In the genomic region with DNA sequence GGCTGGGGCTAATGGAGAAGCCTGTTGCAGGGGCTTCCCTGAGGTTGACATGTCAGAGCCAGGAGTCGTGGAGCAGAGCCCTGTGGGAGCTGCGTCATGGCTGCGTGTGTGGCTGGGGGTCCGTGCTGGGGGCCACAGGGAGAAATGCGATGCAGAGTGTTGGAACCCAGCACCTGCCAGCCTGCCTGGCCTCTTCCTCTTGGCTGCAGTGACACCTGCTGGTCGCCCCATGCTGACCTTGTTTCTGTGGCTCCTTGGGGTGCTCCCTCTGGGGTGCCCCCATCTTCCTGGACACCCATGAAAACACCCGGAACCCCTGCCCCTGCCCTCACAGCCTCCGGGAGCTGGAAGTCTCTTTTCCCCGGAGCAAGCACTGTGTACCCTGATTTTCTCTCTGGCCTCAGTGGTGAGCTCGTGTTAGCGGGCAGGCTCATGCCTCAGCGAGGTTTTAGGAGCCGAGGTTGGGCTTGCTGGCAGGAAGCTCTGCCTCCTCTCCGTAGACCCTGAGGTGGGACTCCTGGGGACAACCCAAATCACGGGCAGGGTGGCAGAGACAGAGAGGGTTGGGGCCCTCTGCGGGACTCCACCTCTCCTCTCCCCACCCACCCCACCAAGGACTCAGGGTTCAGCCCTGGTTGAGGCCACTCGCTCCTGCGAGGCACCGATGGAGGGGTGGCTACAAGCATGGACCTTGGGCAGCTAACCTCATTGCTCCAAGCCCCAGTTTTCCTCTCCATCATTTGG, we compare ENCODE assay signal across 8 cellular contexts.
DNase-seq lines count a peak whose midpoint lies in the region; ATAC-seq and TF ChIP-seq lines count a peak whose summit lies in the region.

No MANE protein-coding gene starts in this region.

- no peaks in the 10 kb centered on the region for H3K36me3 ChIP-seq in upper lobe of left lung

- no peaks in the 10 kb centered on the region for H3K9me3 Mint-ChIP-seq in activated naive CD8-positive, alpha-beta T cell treated with anti-CD3 and anti-CD28 coated beads, Interleukin-2, amount 50 U/mL, for 24 hours
- H3K9me3 Mint-ChIP-seq in activated T-cell treated with anti-CD3 and anti-CD28 coated beads, Interleukin-2, amount 50 U/mL, for 4 hours, result no peaks in the 10 kb centered on the region

- no peak overlapping the region for H3K27ac Mint-ChIP-seq in activated naive CD8-positive, alpha-beta T cell treated with anti-CD3 and anti-CD28 coated beads, Interleukin-2, amount 50 U/mL, for 24 hours

- H3K27me3 Mint-ChIP-seq in activated naive CD8-positive, alpha-beta T cell treated with anti-CD3 and anti-CD28 coated beads, Interleukin-2, amount 50 U/mL, for 24 hours, result no peaks in the 10 kb centered on the region
- H3K27me3 Mint-ChIP-seq in activated T-cell treated with anti-CD3 and anti-CD28 coated beads, Interleukin-2, amount 50 U/mL, for 4 hours (ENCODE audit: low read depth), result peaks cover 14% of the 10 kb centered on the region

- peak; percentile 19 to 68 (median 48) for TF ChIP-seq CTCF in upper lobe of left lung (IDR thresholded peaks at IDR 0.05)

- H3K4me3 Mint-ChIP-seq in activated naive CD8-positive, alpha-beta T cell treated with anti-CD3 and anti-CD28 coated beads, Interleukin-2, amount 50 U/mL, for 24 hours, result no peak overlapping the region
- H3K4me3 Mint-ChIP-seq in activated T-cell treated with anti-CD3 and anti-CD28 coated beads, Interleukin-2, amount 50 U/mL, for 4 hours, result no peak overlapping the region

- WGBS in upper lobe of left lung, 2 donors, result 70 to 79% methylated on average over 8 to 18 of the region's 19 CpGs

- no peak for ATAC-seq in activated naive CD8-positive, alpha-beta T cell treated with anti-CD3 and anti-CD28 coated beads, Interleukin-2, amount 50 U/mL, for 24 hours
- peak; percentile 43 to 64 for ATAC-seq in upper lobe of left lung (ENCODE audit: low FRiP score in 2 of 2)
- ATAC-seq in activated T-cell treated with anti-CD3 and anti-CD28 coated beads, Interleukin-2, amount 50 U/mL, for 4 hours, result no peak

- TF ChIP-seq EP300 in upper lobe of left lung (IDR thresholded peaks at IDR 0.05), result no peak

- TF ChIP-seq POLR2A in upper lobe of left lung (IDR thresholded peaks at IDR 0.05), result no peak

- peaks cover 0 to 8% (median 2%) of the 10 kb centered on the region in 4 donors for H3K4me1 ChIP-seq in upper lobe of left lung

- H3K36me3 Mint-ChIP-seq in activated naive CD8-positive, alpha-beta T cell treated with anti-CD3 and anti-CD28 coated beads, Interleukin-2, amount 50 U/mL, for 24 hours (ENCODE audit: low read depth), result no peaks in the 10 kb centered on the region
- H3K36me3 Mint-ChIP-seq in activated T-cell treated with anti-CD3 and anti-CD28 coated beads, Interleukin-2, amount 50 U/mL, for 4 hours (ENCODE audit: insufficient read depth), result no peaks in the 10 kb centered on the region

- DNase-seq in activated T-cell treated with anti-CD3 and anti-CD28 coated beads for 48 hours (ENCODE audit: low read depth), result peak; percentile 2
- DNase-seq in activated T-cell treated with anti-CD3 and anti-CD28 coated beads for 4 hours, result no peak
- DNase-seq in activated naive CD8-positive, alpha-beta T cell treated with anti-CD3 and anti-CD28 coated beads, Interleukin-2, amount 50 U/mL, for 24 hours, result peak; percentile 9
- peak in 37 of 51 donors; percentile 18 to 82 (median 52) for DNase-seq in hypothalamus (lab: John Stamatoyannopoulos, UW)
- DNase-seq in upper lobe of left lung, result no peak
- DNase-seq in germinal center (ENCODE audit: low spot score), result no peak
- no peak for DNase-seq in activated T-cell treated with anti-CD3 and anti-CD28 coated beads, Interleukin-2, amount 50 U/mL, for 4 hours
- DNase-seq in NCI-H1694 treated with DMSO at 0.1 percent for 48 hours (lab: John Stamatoyannopoulos, UW), result no peak

- no peak overlapping the region for H3K27ac ChIP-seq in upper lobe of left lung

- H3K9me3 ChIP-seq in upper lobe of left lung, result no peaks in the 10 kb centered on the region

- no peaks in the 10 kb centered on the region for H3K27me3 ChIP-seq in upper lobe of left lung

- H3K4me3 ChIP-seq in upper lobe of left lung, result no peak overlapping the region

- no peaks in the 10 kb centered on the region for H3K4me1 Mint-ChIP-seq in activated naive CD8-positive, alpha-beta T cell treated with anti-CD3 and anti-CD28 coated beads, Interleukin-2, amount 50 U/mL, for 24 hours
- no peaks in the 10 kb centered on the region for H3K4me1 Mint-ChIP-seq in activated T-cell treated with anti-CD3 and anti-CD28 coated beads, Interleukin-2, amount 50 U/mL, for 4 hours (ENCODE audit: low read depth)

Comparison
In these comparisons a context has a peak if more than half of its experiments do, and no peak if none do; other contexts are left out.
1. DNase-seq: peak in activated T-cell treated with anti-CD3 and anti-CD28 coated beads for 48 hours (single experiment), activated naive CD8-positive, alpha-beta T cell treated with anti-CD3 and anti-CD28 coated beads, Interleukin-2, amount 50 U/mL, for 24 hours (single experiment) and hypothalamus (37 of 51); none in activated T-cell treated with anti-CD3 and anti-CD28 coated beads for 4 hours (single experiment), upper lobe of left lung (0 of 2), germinal center (single experiment), activated T-cell treated with anti-CD3 and anti-CD28 coated beads, Interleukin-2, amount 50 U/mL, for 4 hours (single experiment) and NCI-H1694 treated with DMSO at 0.1 percent for 48 hours (single experiment).
2. ATAC-seq: peak in upper lobe of left lung (2 of 2); none in activated naive CD8-positive, alpha-beta T cell treated with anti-CD3 and anti-CD28 coated beads, Interleukin-2, amount 50 U/mL, for 24 hours (single experiment) and activated T-cell treated with anti-CD3 and anti-CD28 coated beads, Interleukin-2, amount 50 U/mL, for 4 hours (0 of 2).